Comparison of ENCODE assay signal across 10 cellular contexts in the genomic region with DNA sequence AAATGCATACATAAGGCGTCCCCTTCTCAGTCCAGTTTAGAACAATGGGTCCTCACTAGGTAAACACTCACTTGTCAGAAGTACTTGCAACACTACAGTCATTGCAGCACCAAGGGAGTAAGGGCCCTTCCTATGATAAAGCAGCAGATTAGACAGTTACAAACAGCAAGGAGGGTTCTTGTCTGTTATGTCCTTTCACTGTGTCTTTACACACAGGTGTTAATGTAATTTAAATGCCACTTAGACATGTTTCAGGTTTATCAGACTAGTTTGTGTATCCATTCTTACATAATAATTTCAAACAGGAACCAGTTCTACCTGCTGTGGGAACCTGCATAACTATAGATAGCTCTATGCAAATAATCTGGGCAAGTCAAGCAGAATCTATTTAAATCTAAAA.
A peak's percentile ranks its signal among the peaks of the same experiment; 100 is the strongest.
DNase-seq lines count a peak whose midpoint lies in the region; ATAC-seq and TF ChIP-seq lines count a peak whose summit lies in the region.
"Had no signal": no experiment of that assay in that cellular context is flagged by ENCODE, and none has a peak within 500 bp of the region (broad histone marks: within the 10 kb centered on the region; RNA-seq: fewer than 3 reads in every experiment).

No MANE protein-coding gene starts in this region.

- no peak for TF ChIP-seq POLR2A in esophagus squamous epithelium (IDR thresholded peaks at IDR 0.05)

- H3K4me3 ChIP-seq in GM23338 (no peak overlapping the region), lung (no peak overlapping the region), esophagus squamous epithelium (no peak overlapping the region)

- H3K27me3 Mint-ChIP-seq in GM23338 (ENCODE audit: insufficient read depth, low read depth, poor library complexity) = no peaks in the 10 kb centered on the region
- H3K27me3 Mint-ChIP-seq in activated naive CD8-positive, alpha-beta T cell treated with anti-CD3 and anti-CD28 coated beads, Interleukin-2, amount 50 U/mL, for 24 hours = no peaks in the 10 kb centered on the region
- H3K27me3 Mint-ChIP-seq in activated naive CD4-positive, alpha-beta T cell treated with anti-CD3 and anti-CD28 coated beads for 36 hours (ENCODE audit: low read depth) = no peaks in the 10 kb centered on the region

- H3K4me3 Mint-ChIP-seq in GM23338 = no peak overlapping the region
- H3K4me3 Mint-ChIP-seq in activated naive CD8-positive, alpha-beta T cell treated with anti-CD3 and anti-CD28 coated beads, Interleukin-2, amount 50 U/mL, for 24 hours = no peak overlapping the region
- H3K4me3 Mint-ChIP-seq in activated naive CD4-positive, alpha-beta T cell treated with anti-CD3 and anti-CD28 coated beads for 36 hours = no peak overlapping the region
- H3K4me3 Mint-ChIP-seq: activated CD8-positive, alpha-beta T cell treated with anti-CD3 and anti-CD28 coated beads, Interleukin-2, amount 10 ng/mL, durations not matched to agents 7 days and 5 days had no signal

- WGBS in lung, 2 donors = 21 to 39% methylated on average over 1 of the region's 1 CpG
- WGBS in esophagus squamous epithelium, 2 donors = 31 to 33% methylated on average over 1 of the region's 1 CpG

- no peaks in the 10 kb centered on the region for H3K36me3 Mint-ChIP-seq in GM23338 (ENCODE audit: low read depth)
- no peaks in the 10 kb centered on the region for H3K36me3 Mint-ChIP-seq in activated naive CD8-positive, alpha-beta T cell treated with anti-CD3 and anti-CD28 coated beads, Interleukin-2, amount 50 U/mL, for 24 hours (ENCODE audit: low read depth)
- H3K36me3 Mint-ChIP-seq in activated naive CD4-positive, alpha-beta T cell treated with anti-CD3 and anti-CD28 coated beads for 36 hours (ENCODE audit: low read depth) = no peaks in the 10 kb centered on the region

- H3K4me1 ChIP-seq in GM23338 (ENCODE audit: insufficient read depth) (peaks cover 29% of the 10 kb centered on the region), lung (ENCODE audit: control insufficient read depth in 2 of 2, insufficient read depth in 2 of 2, low read length in 2 of 2) (peaks cover 0 to 5% of the 10 kb centered on the region in 2 donors), esophagus squamous epithelium (peaks cover 0 to 29% (median 0%) of the 10 kb centered on the region in 3 donors)

- H2AFZ ChIP-seq in GM23338 = no peak overlapping the region

- TF ChIP-seq CTCF in GM23338 (conservative IDR thresholded peaks at IDR 0.05; ENCODE audit: low read depth in 2 of 2) (no peak), lung (IDR thresholded peaks at IDR 0.05; ENCODE audit: control extremely low read depth, extremely low read depth) (no peak), esophagus squamous epithelium (IDR thresholded peaks at IDR 0.05) (no peak)

- peak overlapping the region; percentile 22 for H3K27ac Mint-ChIP-seq in GM23338
- no peak overlapping the region for H3K27ac Mint-ChIP-seq in activated naive CD8-positive, alpha-beta T cell treated with anti-CD3 and anti-CD28 coated beads, Interleukin-2, amount 50 U/mL, for 24 hours
- H3K27ac Mint-ChIP-seq in activated naive CD4-positive, alpha-beta T cell treated with anti-CD3 and anti-CD28 coated beads for 36 hours = no peak overlapping the region
- H3K27ac Mint-ChIP-seq: activated CD8-positive, alpha-beta T cell treated with anti-CD3 and anti-CD28 coated beads, Interleukin-2, amount 10 ng/mL, durations not matched to agents 7 days and 5 days had no signal

- H3K27me3 ChIP-seq in GM23338 (ENCODE audit: insufficient read depth) = no peaks in the 10 kb centered on the region
- H3K27me3 ChIP-seq in lung (ENCODE audit: control insufficient read depth, insufficient read depth) = no peaks in the 10 kb centered on the region
- H3K27me3 ChIP-seq in esophagus squamous epithelium = no peaks in the 10 kb centered on the region

- DNase-seq in GM23338 (ENCODE audit: low spot score) = no peak
- DNase-seq in lung (ENCODE audit: low spot score) = no peak
- no peak for DNase-seq in activated naive CD8-positive, alpha-beta T cell treated with anti-CD3 and anti-CD28 coated beads, Interleukin-2, amount 50 U/mL, for 24 hours
- no peak for DNase-seq in activated naive CD4-positive, alpha-beta T cell treated with anti-CD3 and anti-CD28 coated beads for 36 hours
- DNase-seq in esophagus squamous epithelium (lab: John Stamatoyannopoulos, UW) = no peak
- no peak for DNase-seq in occipital lobe (lab: John Stamatoyannopoulos, UW)
- DNase-seq: activated CD8-positive, alpha-beta T cell treated with anti-CD3 and anti-CD28 coated beads, Interleukin-2, amount 10 ng/mL, durations not matched to agents 7 days and 5 days; midbrain had no signal

- H4K20me1 ChIP-seq in GM23338 (replicated peaks; ENCODE audit: insufficient read depth) = no peaks in the 10 kb centered on the region

- CTCF ChIA-PET in activated naive CD4-positive, alpha-beta T cell treated with anti-CD3 and anti-CD28 coated beads for 36 hours (lab: Charles Lee) = no interaction called here

- intact Hi-C loops in activated naive CD4-positive, alpha-beta T cell treated with anti-CD3 and anti-CD28 coated beads for 36 hours (cut with micrococcal nuclease) = no loop called here
- intact Hi-C loops in esophagus squamous epithelium (cut with DNase I) = no loop called here

- H3K27ac ChIP-seq in GM23338 (ENCODE audit: low read depth) (no peak overlapping the region), lung (ENCODE audit: low read depth in 1 of 2, low read length in 1 of 2) (no peak overlapping the region), esophagus squamous epithelium (no peak overlapping the region)

- H3K4me2 ChIP-seq in GM23338 = peak overlapping the region; percentile 19

- no peaks in the 10 kb centered on the region for H3K9me3 Mint-ChIP-seq in GM23338
- peaks cover 6% of the 10 kb centered on the region for H3K9me3 Mint-ChIP-seq in activated naive CD8-positive, alpha-beta T cell treated with anti-CD3 and anti-CD28 coated beads, Interleukin-2, amount 50 U/mL, for 24 hours
- H3K9me3 Mint-ChIP-seq in activated naive CD4-positive, alpha-beta T cell treated with anti-CD3 and anti-CD28 coated beads for 36 hours = no peaks in the 10 kb centered on the region

- H3K79me2 ChIP-seq in GM23338 (replicated peaks; ENCODE audit: insufficient read depth) = no peaks in the 10 kb centered on the region

- H3K9me3 ChIP-seq in lung (ENCODE audit: control insufficient read depth in 2 of 2, insufficient read depth in 1 of 2, low read length in 1 of 2) = no peaks in the 10 kb centered on the region
- no peaks in the 10 kb centered on the region for H3K9me3 ChIP-seq in esophagus squamous epithelium

- ATAC-seq in GM18867 (IDR thresholded peaks at IDR 0.05; ENCODE audit: unreplicated experiment) (peak; percentile 94), GM23338 (no peak; the same call in 2 of the 3 replicates), HG03575 (IDR thresholded peaks at IDR 0.05; ENCODE audit: extremely low read depth, insufficient number of reproducible peaks, low FRiP score, unreplicated experiment) (peak; percentile 88), lung (ENCODE audit: insufficient read depth, low FRiP score) (peak; percentile 37)
- no peak for ATAC-seq in activated naive CD8-positive, alpha-beta T cell treated with anti-CD3 and anti-CD28 coated beads, Interleukin-2, amount 50 U/mL, for 24 hours
- ATAC-seq: activated CD8-positive, alpha-beta T cell treated with anti-CD3 and anti-CD28 coated beads, Interleukin-2, amount 10 ng/mL, durations not matched to agents 7 days and 5 days had no signal

- H3K4me1 Mint-ChIP-seq in GM23338 = peaks cover 27% of the 10 kb centered on the region
- no peaks in the 10 kb centered on the region for H3K4me1 Mint-ChIP-seq in activated naive CD8-positive, alpha-beta T cell treated with anti-CD3 and anti-CD28 coated beads, Interleukin-2, amount 50 U/mL, for 24 hours
- H3K4me1 Mint-ChIP-seq in activated naive CD4-positive, alpha-beta T cell treated with anti-CD3 and anti-CD28 coated beads for 36 hours (ENCODE audit: low read depth) = no peaks in the 10 kb centered on the region

- H3K36me3 ChIP-seq in GM23338 (ENCODE audit: insufficient read depth) (no peaks in the 10 kb centered on the region), lung (ENCODE audit: control insufficient read depth in 2 of 2, insufficient read depth in 2 of 2, low read length in 2 of 2) (no peaks in the 10 kb centered on the region), esophagus squamous epithelium (no peaks in the 10 kb centered on the region)

- no peaks in the 10 kb centered on the region for H3F3A ChIP-seq in GM23338 (replicated peaks; ENCODE audit: low read depth)

- H3K9me2 ChIP-seq in GM23338 (ENCODE audit: insufficient read depth) = no peaks in the 10 kb centered on the region

TF ChIP-seq in GM23338, 12 proteins besides CTCF, POLR2A, EP300 and RAD21 (continues in another document):
- no peak for TF ChIP-seq EZH2phosphoT487 (IDR thresholded peaks at IDR 0.05; ENCODE audit: unreplicated experiment)
- TF ChIP-seq POLR2AphosphoS5 (IDR thresholded peaks at IDR 0.05; ENCODE audit: low read depth) = no peak
- TF ChIP-seq ZNF114 (CRISPR knock-in tag; IDR thresholded peaks at IDR 0.05) = no peak
- TF ChIP-seq STAT1 (IDR thresholded peaks at IDR 0.05; ENCODE audit: unreplicated experiment) = no peak
- TF ChIP-seq, protein P1, sequence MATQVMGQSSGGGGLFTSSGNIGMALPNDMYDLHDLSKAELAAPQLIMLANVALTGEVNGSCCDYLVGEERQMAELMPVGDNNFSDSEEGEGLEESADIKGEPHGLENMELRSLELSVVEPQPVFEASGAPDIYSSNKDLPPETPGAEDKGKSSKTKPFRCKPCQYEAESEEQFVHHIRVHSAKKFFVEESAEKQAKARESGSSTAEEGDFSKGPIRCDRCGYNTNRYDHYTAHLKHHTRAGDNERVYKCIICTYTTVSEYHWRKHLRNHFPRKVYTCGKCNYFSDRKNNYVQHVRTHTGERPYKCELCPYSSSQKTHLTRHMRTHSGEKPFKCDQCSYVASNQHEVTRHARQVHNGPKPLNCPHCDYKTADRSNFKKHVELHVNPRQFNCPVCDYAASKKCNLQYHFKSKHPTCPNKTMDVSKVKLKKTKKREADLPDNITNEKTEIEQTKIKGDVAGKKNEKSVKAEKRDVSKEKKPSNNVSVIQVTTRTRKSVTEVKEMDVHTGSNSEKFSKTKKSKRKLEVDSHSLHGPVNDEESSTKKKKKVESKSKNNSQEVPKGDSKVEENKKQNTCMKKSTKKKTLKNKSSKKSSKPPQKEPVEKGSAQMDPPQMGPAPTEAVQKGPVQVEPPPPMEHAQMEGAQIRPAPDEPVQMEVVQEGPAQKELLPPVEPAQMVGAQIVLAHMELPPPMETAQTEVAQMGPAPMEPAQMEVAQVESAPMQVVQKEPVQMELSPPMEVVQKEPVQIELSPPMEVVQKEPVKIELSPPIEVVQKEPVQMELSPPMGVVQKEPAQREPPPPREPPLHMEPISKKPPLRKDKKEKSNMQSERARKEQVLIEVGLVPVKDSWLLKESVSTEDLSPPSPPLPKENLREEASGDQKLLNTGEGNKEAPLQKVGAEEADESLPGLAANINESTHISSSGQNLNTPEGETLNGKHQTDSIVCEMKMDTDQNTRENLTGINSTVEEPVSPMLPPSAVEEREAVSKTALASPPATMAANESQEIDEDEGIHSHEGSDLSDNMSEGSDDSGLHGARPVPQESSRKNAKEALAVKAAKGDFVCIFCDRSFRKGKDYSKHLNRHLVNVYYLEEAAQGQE (IDR thresholded peaks at IDR 0.05; ENCODE audit: unreplicated experiment) = no peak
- no peak for TF ChIP-seq CREB1 (CRISPR knock-in tag; IDR thresholded peaks at IDR 0.05; ENCODE audit: low read depth)

Comparison
In these comparisons a context has a peak if more than half of its experiments do, and no peak if none do; other contexts are left out.
1. ATAC-seq: peak in GM18867 (single experiment), HG03575 (single experiment) and lung (single experiment); none in GM23338 (single experiment) and activated naive CD8-positive, alpha-beta T cell treated with anti-CD3 and anti-CD28 coated beads, Interleukin-2, amount 50 U/mL, for 24 hours (single experiment).